Comparison of ENCODE assay signal across 8 cellular contexts in the genomic region with DNA sequence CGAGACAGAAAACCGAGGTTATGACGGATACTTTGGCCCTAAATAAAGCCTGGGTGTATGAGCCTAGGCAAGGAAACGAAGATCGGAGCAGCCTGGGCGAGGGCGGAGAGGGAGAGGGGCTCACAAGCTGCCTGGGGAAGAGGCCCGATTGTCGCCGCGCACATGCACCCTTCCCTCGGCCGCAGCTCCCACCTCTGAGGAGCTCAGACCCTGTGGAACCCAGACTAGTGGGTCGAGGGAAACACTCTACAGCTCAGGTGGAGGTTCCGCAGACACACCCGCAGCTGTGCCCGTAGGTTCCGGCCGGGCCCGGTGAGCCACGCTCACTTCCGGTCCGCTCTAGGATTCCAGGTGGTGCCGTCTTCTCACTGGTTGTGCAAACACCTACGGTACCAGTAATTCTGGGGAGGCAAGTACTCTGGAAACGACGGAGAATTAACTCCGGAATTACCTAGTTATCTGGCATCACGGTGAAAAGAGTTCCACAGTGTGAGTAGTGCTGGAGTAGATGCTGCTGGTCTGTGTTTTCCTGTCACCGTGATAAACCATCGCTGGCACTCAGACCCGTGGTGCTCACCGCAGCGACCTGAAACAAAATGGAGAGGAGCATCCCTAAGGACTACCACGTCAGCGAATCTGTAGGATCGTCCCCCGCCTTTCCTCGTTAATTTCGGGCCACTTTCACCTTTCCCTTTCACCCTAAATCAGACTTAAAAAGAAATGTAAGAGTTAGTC.
DNase-seq lines count a peak whose midpoint lies in the region; ATAC-seq and TF ChIP-seq lines count a peak whose summit lies in the region.

No MANE protein-coding gene starts in this region.

- peaks cover 29% of the 10 kb centered on the region for H3F3A ChIP-seq in PC-9 (ENCODE audit: insufficient read depth, low read depth)

- peak overlapping the region; percentile 62 for H3K4me3 ChIP-seq in AG09309 (ENCODE audit: control insufficient read depth, low read depth, low read length)
- peak overlapping the region; percentile 98 for H3K4me3 ChIP-seq in PC-9
- H3K4me3 ChIP-seq in parathyroid adenoma (ENCODE audit: low read depth, low read length), result peak overlapping the region; percentile 79
- peak overlapping the region; percentile 57 for H3K4me3 ChIP-seq in upper lobe of right lung

- CTCF ChIA-PET in PC-9 (lab: Charles Lee), result interaction anchor here (1.2 kb wide), 1 partner anchor 250 kb away, joined by 3 read pairs; no protein-coding TSS in a partner anchor

- ATAC-seq in HG03460 (IDR thresholded peaks at IDR 0.05; ENCODE audit: unreplicated experiment) (peak; percentile 86), upper lobe of right lung (peak; percentile 98)

- H3K9me3 Mint-ChIP-seq in glutamatergic neuron (ENCODE audit: unreplicated experiment), result peaks cover 18% of the 10 kb centered on the region

- no peak for DNase-seq in AG09309 (ENCODE audit: low read depth)
- peak; percentile 57 for DNase-seq in GM19238 (ENCODE audit: insufficient read length, low spot score)
- peak; percentile 58 to 75 for DNase-seq in PC-9
- DNase-seq in activated effector memory CD4-positive, alpha-beta T cell treated with Interleukin-2 at 50 U/mL for 16 hours, result peak; percentile 27
- DNase-seq in glutamatergic neuron, result peak; percentile 78
- peak; percentile 90 for DNase-seq in upper lobe of right lung

- H3K4me3 Mint-ChIP-seq in glutamatergic neuron (ENCODE audit: unreplicated experiment), result peak overlapping the region; percentile 95

- H3K36me3 Mint-ChIP-seq in glutamatergic neuron (ENCODE audit: unreplicated experiment), result no peaks in the 10 kb centered on the region

- no peaks in the 10 kb centered on the region for H3K9me2 ChIP-seq in PC-9 (ENCODE audit: insufficient read depth)

- POLR2A ChIA-PET in PC-9 (lab: Charles Lee; ENCODE audit: unreplicated experiment), result interaction anchor here (0.6 kb wide), 1 partner anchor 22 kb away, joined by 3 read pairs; no protein-coding TSS in a partner anchor

- H3K79me2 ChIP-seq in PC-9 (ENCODE audit: low read depth), result 0 out of 2 replicates have a peak, but pooled peaks cover 10% of the 10 kb centered on the region
- H3K79me2 ChIP-seq in parathyroid adenoma, result peaks cover 3% of the 10 kb centered on the region

- H2AFZ ChIP-seq in PC-9 (peak overlapping the region; percentile 96), parathyroid adenoma (peak overlapping the region; percentile 92)

- H3K27ac Mint-ChIP-seq in glutamatergic neuron (ENCODE audit: unreplicated experiment), result peak overlapping the region; percentile 93

- H3K4me1 Mint-ChIP-seq in glutamatergic neuron (ENCODE audit: low read depth, unreplicated experiment), result peaks cover 52% of the 10 kb centered on the region

- H3K4me1 ChIP-seq in PC-9 (replicated peaks; ENCODE audit: insufficient read depth) (peaks cover 32% of the 10 kb centered on the region), parathyroid adenoma (peaks cover 10% of the 10 kb centered on the region), upper lobe of right lung (no peaks in the 10 kb centered on the region)

- TF ChIP-seq CTCF in AG09309 (IDR thresholded peaks at IDR 0.05; ENCODE audit: control insufficient read depth, insufficient read depth, low read depth, low read length, missing control alignments) (no peak), PC-9 (conservative IDR thresholded peaks at IDR 0.05) (no peak), glutamatergic neuron (IDR thresholded peaks at IDR 0.05; ENCODE audit: partially characterized antibody, unreplicated experiment) (no peak), parathyroid adenoma (IDR thresholded peaks at IDR 0.05) (no peak), upper lobe of right lung (IDR thresholded peaks at IDR 0.05) (no peak)

- H3K36me3 ChIP-seq in PC-9 (ENCODE audit: low read depth) (no peaks in the 10 kb centered on the region), parathyroid adenoma (ENCODE audit: control insufficient read depth, insufficient read depth, low read length) (no peaks in the 10 kb centered on the region), upper lobe of right lung (no peaks in the 10 kb centered on the region)

- H3K27me3 Mint-ChIP-seq in glutamatergic neuron (ENCODE audit: unreplicated experiment), result peaks cover 6% of the 10 kb centered on the region

- H3K9ac ChIP-seq in parathyroid adenoma, result peak overlapping the region; percentile 31

- intact Hi-C loops in PC-9 (cut with micrococcal nuclease; ENCODE audit: unreplicated experiment) (loop anchor here (2.0 to 10.0 kb wide), 6 partner anchors 45 to 452 kb away; partner anchors contain the start of gene ZSCAN12), upper lobe of right lung (cut with DNase I) (no loop called here)

- H4K20me1 ChIP-seq in PC-9 (ENCODE audit: insufficient read depth), result no peaks in the 10 kb centered on the region

- no peaks in the 10 kb centered on the region; the same call in 1 of the 2 replicates for H3K9me3 ChIP-seq in PC-9 (ENCODE audit: insufficient read depth, low read depth)
- no peaks in the 10 kb centered on the region for H3K9me3 ChIP-seq in parathyroid adenoma (ENCODE audit: control insufficient read depth, low read length)
- H3K9me3 ChIP-seq in upper lobe of right lung, result no peaks in the 10 kb centered on the region

- H3K4me2 ChIP-seq in PC-9, result peak overlapping the region; percentile 86
- H3K4me2 ChIP-seq in parathyroid adenoma (ENCODE audit: low read length), result peak overlapping the region; percentile 92

- H3K27ac ChIP-seq in PC-9 (peak overlapping the region; percentile 50; the same call in 1 of the 2 replicates), parathyroid adenoma (peak overlapping the region; percentile 54), upper lobe of right lung (peak overlapping the region; percentile 71)

- BruUV-seq in PC-9 (replicated peaks; lab: Mats Ljungman, UMichigan), result no TSS peak

- H3K27me3 ChIP-seq in PC-9 (ENCODE audit: insufficient read depth, low read depth) (no peaks in the 10 kb centered on the region), parathyroid adenoma (ENCODE audit: control insufficient read depth, insufficient read depth, low read length) (no peaks in the 10 kb centered on the region), upper lobe of right lung (peaks cover 49% of the 10 kb centered on the region)
